Comparison of ENCODE assay signal across 8 cellular contexts in the genomic region with DNA sequence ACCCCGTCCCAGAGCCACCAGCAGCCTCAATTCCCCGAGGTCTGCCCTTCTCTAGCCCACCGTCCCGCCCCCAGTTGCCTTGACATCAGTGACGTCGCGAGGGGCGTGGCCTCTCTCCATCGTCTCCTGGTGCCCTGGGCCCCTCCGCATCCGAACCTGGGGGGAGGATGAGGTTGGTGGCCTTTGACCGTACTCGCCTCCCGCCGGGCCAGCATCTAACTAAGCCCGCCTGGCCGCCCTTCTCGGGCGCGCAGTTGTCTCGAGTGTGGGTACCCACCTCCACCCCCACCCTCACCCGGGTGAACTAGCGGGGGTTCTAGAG. TPM values are rescaled to one million over a fixed set of nuclear protein-coding genes. Genes with fewer than 3 reads are reported as not detected.
DNase-seq lines count a peak whose midpoint lies in the region; ATAC-seq and TF ChIP-seq lines count a peak whose summit lies in the region.

No MANE protein-coding gene starts in this region.

- peak overlapping the region; percentile 92 for H3K27ac ChIP-seq in foreskin keratinocyte

- H2AFZ ChIP-seq in neuron (ENCODE audit: low read depth, low read length), result peak overlapping the region; percentile 73

- TF ChIP-seq CTCF in foreskin keratinocyte (conservative IDR thresholded peaks at IDR 0.05), result no peak

- ATAC-seq in GM21717 (IDR thresholded peaks at IDR 0.05; ENCODE audit: unreplicated experiment) (peak; percentile 46), foreskin keratinocyte (no peak)

- H3K27me3 ChIP-seq in foreskin keratinocyte, result no peaks in the 10 kb centered on the region
- no peaks in the 10 kb centered on the region for H3K27me3 ChIP-seq in neuron (ENCODE audit: insufficient read depth, low read length)

- no peaks in the 10 kb centered on the region for H3K9me3 ChIP-seq in neuron (ENCODE audit: low read length)

- peak; percentile 67 for DNase-seq in DMS79 (lab: John Stamatoyannopoulos, UW)
- DNase-seq in Kasumi-1 (lab: John Stamatoyannopoulos, UW), result peak; percentile 75 to 77
- peak; percentile 64 for DNase-seq in SHP77 treated with DMSO at 0.1 percent for 48 hours (lab: John Stamatoyannopoulos, UW)
- DNase-seq in activated gamma-delta T cell treated with anti-CD3 and anti-CD28 coated beads, Interleukin-2, amount 50 U/mL, for 16 hours (ENCODE audit: low read depth), result peak; percentile 88
- DNase-seq in foreskin keratinocyte, result no peak
- peak; percentile 60 for DNase-seq in stromal cell of bone marrow (ENCODE audit: low read depth)

- H3K4me1 ChIP-seq in foreskin keratinocyte (peaks cover 34% of the 10 kb centered on the region), neuron (ENCODE audit: insufficient read depth, low read length) (peaks cover 31% of the 10 kb centered on the region)

- H3K36me3 ChIP-seq in neuron (ENCODE audit: insufficient read depth, low read length), result no peaks in the 10 kb centered on the region

- H3K4me3 ChIP-seq in neuron (ENCODE audit: low read length), result peak overlapping the region; percentile 66

RNA-seq across cellular contexts. Expression of gene ARMC12, which starts 5.5 kb away (rescaled TPM):
- 0.14 and 0.27 TPM in 2 replicates for total RNA-seq in foreskin keratinocyte
- 0.15 and 0.23 TPM in 2 replicates for polyA plus RNA-seq in foreskin keratinocyte

RNA-seq across cellular contexts. Expression of gene FKBP5, which starts 42.7 kb away (rescaled TPM):
- total RNA-seq in foreskin keratinocyte, result 42.2 and 59.4 TPM in 2 replicates
- polyA plus RNA-seq in foreskin keratinocyte, result 28.1 and 41.8 TPM in 2 replicates

RNA-seq across cellular contexts. Expression of gene CLPSL2, which starts 45.0 kb away (rescaled TPM):
- not detected in 2 replicates for total RNA-seq in foreskin keratinocyte
- not detected in 2 replicates for polyA plus RNA-seq in foreskin keratinocyte

RNA-seq across cellular contexts. Expression of gene CLPSL1, which starts 49.4 kb away (rescaled TPM):
- total RNA-seq in foreskin keratinocyte, result not detected in 2 replicates
- not detected in 2 replicates for polyA plus RNA-seq in foreskin keratinocyte

Comparison
In these comparisons a context has a peak if more than half of its experiments do, and no peak if none do; other contexts are left out.
1. DNase-seq: peak in DMS79 (single experiment), Kasumi-1 (2 of 2), SHP77 treated with DMSO at 0.1 percent for 48 hours (single experiment), activated gamma-delta T cell treated with anti-CD3 and anti-CD28 coated beads, Interleukin-2, amount 50 U/mL, for 16 hours (single experiment) and stromal cell of bone marrow (single experiment); none in foreskin keratinocyte (0 of 2).